ENCODE assay signal across 12 cellular contexts in genomic region chr6:170288091-170288631, GRCh38. TPM values are rescaled to one million over a fixed set of nuclear protein-coding genes. Genes with fewer than 3 reads are reported as not detected.
DNase-seq lines count a peak whose midpoint lies in the region; ATAC-seq and TF ChIP-seq lines count a peak whose summit lies in the region.
"Had no signal": no experiment of that assay in that cellular context is flagged by ENCODE, and none has a peak within 500 bp of the region (broad histone marks: within the 10 kb centered on the region; RNA-seq: fewer than 3 reads in every experiment).

No MANE protein-coding gene starts in this region.

- peaks cover 25 to 35% (median 28%) of the 10 kb centered on the region in 4 donors for H3K4me1 Mint-ChIP-seq in naive thymus-derived CD8-positive, alpha-beta T cell

- H3K27me3 ChIP-seq in left ventricle myocardium inferior (ENCODE audit: low read depth) (peaks cover 34% of the 10 kb centered on the region), colonic mucosa (peaks cover 42% of the 10 kb centered on the region), tibial nerve (peaks cover 0 to 49% of the 10 kb centered on the region in 2 donors)

- H3K9me3 ChIP-seq in left ventricle myocardium inferior (replicated peaks), result no peaks in the 10 kb centered on the region
- no peaks in the 10 kb centered on the region for H3K9me3 ChIP-seq in colonic mucosa
- H3K9me3 ChIP-seq in tibial nerve, result no peaks in the 10 kb centered on the region

- TF ChIP-seq POLR2A in tibial nerve (IDR thresholded peaks at IDR 0.05), result no peak

- H3K36me3 Mint-ChIP-seq in naive thymus-derived CD8-positive, alpha-beta T cell, result peaks cover 0 to 30% (median 9%) of the 10 kb centered on the region in 3 donors

- peaks cover 0 to 10% (median 7%) of the 10 kb centered on the region in 5 donors for H3K27me3 Mint-ChIP-seq in naive thymus-derived CD8-positive, alpha-beta T cell

- H3K4me3 ChIP-seq in left ventricle myocardium inferior (peak overlapping the region; percentile 90), colonic mucosa (peak overlapping the region; percentile 72), tibial nerve (no peak overlapping the region)
- H3K4me3 ChIP-seq: GM12878 had no signal

- no peak for DNase-seq in left ventricle myocardium inferior
- no peak for DNase-seq in left cardiac atrium
- no peak for DNase-seq in colonic mucosa
- DNase-seq in naive thymus-derived CD8-positive, alpha-beta T cell, result no peak
- DNase-seq in ureter (ENCODE audit: low spot score), result peak; percentile 42
- DNase-seq in NCI-H2107 (lab: John Stamatoyannopoulos, UW), result no peak
- no peak for DNase-seq in tibial nerve (ENCODE audit: low spot score in 2 of 2)
- DNase-seq in NCI-H1436 treated with DMSO at 0.1 percent for 48 hours (lab: John Stamatoyannopoulos, UW), result no peak
- DNase-seq: erythroblast, NCI-H187, OCI-M1 had no signal

- TF ChIP-seq CTCF in left ventricle myocardium inferior (IDR thresholded peaks at IDR 0.05; ENCODE audit: borderline replicate concordance) (no peak), colonic mucosa (IDR thresholded peaks at IDR 0.05) (no peak), tibial nerve (IDR thresholded peaks at IDR 0.05) (no peak)

- peaks cover 79% of the 10 kb centered on the region for H3K4me1 ChIP-seq in left ventricle myocardium inferior
- peaks cover 7% of the 10 kb centered on the region for H3K4me1 ChIP-seq in colonic mucosa
- H3K4me1 ChIP-seq in tibial nerve, result peaks cover 0 to 70% (median 45%) of the 10 kb centered on the region in 4 donors

- H3K36me3 ChIP-seq in left ventricle myocardium inferior (peaks cover 27% of the 10 kb centered on the region), colonic mucosa (no peaks in the 10 kb centered on the region), tibial nerve (peaks cover 0 to 10% (median 0%) of the 10 kb centered on the region in 3 donors)

- H3K27ac Mint-ChIP-seq in naive thymus-derived CD8-positive, alpha-beta T cell, result peak overlapping the region in 5 of 10 donors; percentile 82 to 92 (median 87)

- no peak for TF ChIP-seq EP300 in tibial nerve (IDR thresholded peaks at IDR 0.05)

- no peaks in the 10 kb centered on the region for H3K9me3 Mint-ChIP-seq in naive thymus-derived CD8-positive, alpha-beta T cell

- ATAC-seq in left cardiac atrium, result no peak
- no peak for ATAC-seq in naive thymus-derived CD8-positive, alpha-beta T cell
- ATAC-seq: GM12878 had no signal

- intact Hi-C loops in left ventricle myocardium inferior (cut with micrococcal nuclease) (no loop called here), left cardiac atrium (cut with DNase I) (no loop called here), colonic mucosa (cut with DNase I) (no loop called here)

- WGBS in tibial nerve, 2 donors, result 66 to 80% methylated on average over 27 to 33 of the region's 33 CpGs

- H3K27ac ChIP-seq in left ventricle myocardium inferior (replicated peaks) (peak overlapping the region; percentile 84), colonic mucosa (no peak overlapping the region), tibial nerve (no peak overlapping the region)

- POLR2A ChIA-PET in naive thymus-derived CD8-positive, alpha-beta T cell (lab: Charles Lee), result interaction anchor here (1.3 to 6.5 kb wide), 4 partner anchors 10 to 200 kb away, joined by 3 to 61 read pairs (median 21); no protein-coding TSS in a partner anchor

- peak overlapping the region; percentile 82 to 94 (median 88) for H3K4me3 Mint-ChIP-seq in naive thymus-derived CD8-positive, alpha-beta T cell

- peak overlapping the region; percentile 44 to 62 for H3K9ac ChIP-seq in colonic mucosa (ENCODE audit: low read depth in 2 of 2, low read length in 2 of 2)

RNA-seq across cellular contexts. Expression of gene DLL1, which starts 2.7 kb away (rescaled TPM):
- total RNA-seq in left ventricle myocardium inferior, result 11.7 TPM
- 10 to 100 TPM; 19.0 to 26.8 TPM for total RNA-seq in left cardiac atrium
- total RNA-seq in colonic mucosa, result 10 to 100 TPM; 16.1 to 26.8 TPM
- 10 to 100 TPM; 14.2 to 15.9 TPM for total RNA-seq in naive thymus-derived CD8-positive, alpha-beta T cell
- 1 to 10 TPM in 2 of 3 donors, under 1 TPM in 1; 0.34 to 1.5 (median 1.2) TPM for polyA plus RNA-seq in naive thymus-derived CD8-positive, alpha-beta T cell
- 16.1 TPM for total RNA-seq in ureter
- 1 to 10 TPM; 3.3 to 7.9 (median 6.6) TPM for total RNA-seq in tibial nerve

RNA-seq across cellular contexts. Expression of gene FAM120B, which starts 18.4 kb away (rescaled TPM):
- total RNA-seq in left ventricle myocardium inferior, result 20.1 TPM
- total RNA-seq in left cardiac atrium, result 10 to 100 TPM; 20.8 to 23.2 TPM
- total RNA-seq in colonic mucosa, result 10 to 100 TPM; 25.1 to 28.5 TPM
- total RNA-seq in naive thymus-derived CD8-positive, alpha-beta T cell, result 10 to 100 TPM; 52.0 to 52.4 TPM
- 10 to 100 TPM; 16.4 to 34.7 (median 29.6) TPM for polyA plus RNA-seq in naive thymus-derived CD8-positive, alpha-beta T cell
- total RNA-seq in ureter, result 54.5 TPM
- 10 to 100 TPM; 26.0 to 35.4 (median 32.1) TPM for total RNA-seq in tibial nerve

Comparison
In these comparisons a context has a peak if more than half of its experiments do, and no peak if none do; other contexts are left out.
1. H3K4me3 ChIP-seq: peak in left ventricle myocardium inferior (single experiment) and colonic mucosa (single experiment); none in tibial nerve (0 of 4).